In the genomic region with DNA sequence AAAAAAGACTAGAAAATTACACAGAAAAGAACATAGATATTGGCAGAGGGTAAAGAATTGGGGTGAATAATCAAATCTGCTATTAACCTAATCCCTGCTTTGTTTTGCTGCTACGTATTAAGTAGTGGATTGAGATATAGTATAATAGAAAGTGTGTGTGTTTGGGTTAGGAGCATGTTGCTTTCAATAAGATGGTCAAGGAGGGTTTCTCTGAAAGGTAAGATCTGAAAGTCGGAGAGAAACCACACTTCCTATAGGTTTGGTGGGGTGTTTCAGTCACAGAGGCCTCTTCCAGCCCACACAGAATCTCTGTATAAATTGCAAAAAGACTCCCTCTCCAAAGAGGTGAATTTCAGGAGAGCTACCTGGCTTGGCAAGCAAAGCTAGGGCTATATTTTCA, we compare ENCODE assay signal across 9 cellular contexts.
"Had no signal": no experiment of that assay in that cellular context is flagged by ENCODE, and none has a peak within 500 bp of the region (broad histone marks: within the 10 kb centered on the region; RNA-seq: fewer than 3 reads in every experiment).

No MANE protein-coding gene starts in this region.

- H3K4me3 Mint-ChIP-seq: HFFc6, IgD-negative memory B cell had no signal

- H3K9ac ChIP-seq: GM23248 had no signal

- H3K4me1 Mint-ChIP-seq: IgD-negative memory B cell had no signal

- H3K27ac ChIP-seq: GM23248, HL-60 had no signal

- H3K4me3 ChIP-seq: GM23248, HAP-1 had no signal

- ATAC-seq: HCT116, HepG2 had no signal

- DNase-seq: GM23248, GOT3, H7, HFFc6 had no signal

- H3K4me1 ChIP-seq: HAP-1 had no signal

- H3K27ac Mint-ChIP-seq: HFFc6, IgD-negative memory B cell had no signal

- H3K36me3 ChIP-seq: HAP-1 had no signal

- H3K9me3 Mint-ChIP-seq: IgD-negative memory B cell had no signal

- H3K9me3 ChIP-seq: HAP-1 had no signal

- H2AFZ ChIP-seq: GM23248 had no signal
